2 cellular contexts compared by ENCODE assay signal in genomic region chr4:40887690-40888089, GRCh38.
A peak's percentile ranks its signal among the peaks of the same experiment; 100 is the strongest.
TF ChIP-seq lines count a peak whose summit lies in the region.

No MANE protein-coding gene starts in this region.

TF ChIP-seq in HepG2, 621 proteins besides CTCF, POLR2A, EP300 and RAD21:
- TF ChIP-seq ZHX2 (IDR thresholded peaks at IDR 0.05; ENCODE audit: low read depth) (no peak), ZHX2 (CRISPR knock-in tag; IDR thresholded peaks at IDR 0.05; ENCODE audit: borderline replicate concordance) (no peak), CENPX (CRISPR knock-in tag; IDR thresholded peaks at IDR 0.05) (no peak)

TF ChIP-seq in GM12878, 131 proteins besides CTCF, POLR2A, EP300 and RAD21:
- peak; percentile 53 for TF ChIP-seq BCL3 (IDR thresholded peaks at IDR 0.05; ENCODE audit: borderline replicate concordance, insufficient read depth, low read depth, low read length, poor library complexity, severe bottlenecking)
- TF ChIP-seq CHD4 (IDR thresholded peaks at IDR 0.05), result no peak
